Comparison of ENCODE assay signal across 24 cellular contexts in the genomic region with DNA sequence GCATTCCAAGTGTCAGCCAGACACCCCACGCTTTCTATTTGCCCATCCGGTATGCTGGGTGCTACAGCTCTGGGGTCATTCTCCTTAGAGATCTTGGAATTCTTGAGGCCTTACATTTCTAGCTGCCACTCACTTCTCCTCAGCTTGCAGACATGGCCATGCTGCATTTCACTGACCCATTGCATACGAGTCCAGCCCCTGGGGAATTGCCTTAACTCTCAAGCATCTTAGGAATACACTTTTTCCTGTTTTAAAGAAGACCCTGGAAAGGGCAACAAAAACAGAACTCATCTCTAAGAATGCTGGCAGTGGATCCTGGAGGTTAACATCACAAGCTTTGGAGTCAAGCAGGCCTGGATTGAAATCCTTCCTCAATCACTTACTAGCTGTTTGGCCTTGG.
"Had no signal": no experiment of that assay in that cellular context is flagged by ENCODE, and none has a peak within 500 bp of the region (broad histone marks: within the 10 kb centered on the region; RNA-seq: fewer than 3 reads in every experiment).

No MANE protein-coding gene starts in this region.

- H3K36me3 ChIP-seq: adrenal gland, cardiac muscle cell, esophagus muscularis mucosa, pancreas, prostate gland, suprapubic skin, tibial artery had no signal

- H3K4me3 ChIP-seq: adrenal gland, body of pancreas, cardiac muscle cell, esophagus muscularis mucosa, pancreas, prostate gland, suprapubic skin, tibial artery had no signal

- DNase-seq: activated CD4-positive, alpha-beta T cell treated with anti-CD3 and anti-CD28 coated beads for 36 hours; activated CD4-positive, alpha-beta T cell treated with anti-CD3 and anti-CD28 coated beads, Interleukin-2, amount 50 U/mL, for 4 hours; activated CD4-positive, CD25-positive, alpha-beta regulatory T cell; activated naive CD4-positive, alpha-beta T cell; activated T-cell treated with anti-CD3 and anti-CD28 coated beads for 4 hours; activated T-cell treated with anti-CD3 and anti-CD28 coated beads, Interleukin-2, amount 50 U/mL, for 72 hours; adrenal gland; aorta; body of pancreas; cerebellar nuclear complex; endodermal cell; hippocampal formation; left cardiac atrium; left ventricle myocardium superior; pancreas; retina; stimulated activated naive CD4-positive, alpha-beta T cell; tibial artery had no signal

- H3K27ac ChIP-seq: adrenal gland, body of pancreas, cardiac muscle cell, esophagus muscularis mucosa, pancreas, prostate gland, suprapubic skin, tibial artery had no signal

- ATAC-seq: activated CD4-positive, alpha-beta T cell treated with anti-CD3 and anti-CD28 coated beads for 36 hours; activated naive CD4-positive, alpha-beta T cell treated with anti-CD3 and anti-CD28 coated beads, Interleukin-2, amount 50 U/mL, for 72 hours; activated T-cell treated with anti-CD3 and anti-CD28 coated beads, Interleukin-2, amount 50 U/mL, for 72 hours; body of pancreas; left cardiac atrium; left ventricle myocardium superior; pancreas; sciatic nerve had no signal

- H3K9me3 ChIP-seq: adrenal gland, body of pancreas, esophagus muscularis mucosa, pancreas, prostate gland, suprapubic skin, tibial artery had no signal

- H3K4me1 ChIP-seq: adrenal gland, pancreas, prostate gland had no signal

- H3K27me3 ChIP-seq: adrenal gland, body of pancreas, cardiac muscle cell, esophagus muscularis mucosa, pancreas, suprapubic skin, tibial artery had no signal
